In the genomic region with DNA sequence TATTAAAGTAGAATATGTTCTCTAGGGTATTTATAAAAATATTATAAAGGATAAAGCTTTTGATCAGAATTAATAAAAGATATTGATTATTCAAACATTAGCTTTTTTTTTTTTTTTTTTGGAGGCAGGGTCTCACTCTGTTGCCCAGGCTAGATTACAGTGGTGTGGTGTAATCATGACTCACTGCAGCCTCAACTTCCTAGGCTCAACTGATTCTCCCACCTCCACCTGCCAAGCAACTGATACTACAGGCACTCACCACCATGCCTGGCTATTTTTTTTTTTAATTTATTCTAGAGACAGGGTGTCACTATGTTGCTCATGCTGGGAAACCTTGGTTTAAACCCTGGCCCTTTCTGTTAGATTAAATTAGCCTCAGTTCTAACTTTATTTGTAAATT, we compare ENCODE assay signal across 1 cellular context.
TF ChIP-seq lines count a peak whose summit lies in the region.

No MANE protein-coding gene starts in this region.

TF ChIP-seq in GM23338, 12 proteins besides CTCF, POLR2A, EP300 and RAD21 (continued from another document):
- TF ChIP-seq EZH2 (IDR thresholded peaks at IDR 0.05; ENCODE audit: low read depth, unreplicated experiment) = no peak
- TF ChIP-seq, protein P1, sequence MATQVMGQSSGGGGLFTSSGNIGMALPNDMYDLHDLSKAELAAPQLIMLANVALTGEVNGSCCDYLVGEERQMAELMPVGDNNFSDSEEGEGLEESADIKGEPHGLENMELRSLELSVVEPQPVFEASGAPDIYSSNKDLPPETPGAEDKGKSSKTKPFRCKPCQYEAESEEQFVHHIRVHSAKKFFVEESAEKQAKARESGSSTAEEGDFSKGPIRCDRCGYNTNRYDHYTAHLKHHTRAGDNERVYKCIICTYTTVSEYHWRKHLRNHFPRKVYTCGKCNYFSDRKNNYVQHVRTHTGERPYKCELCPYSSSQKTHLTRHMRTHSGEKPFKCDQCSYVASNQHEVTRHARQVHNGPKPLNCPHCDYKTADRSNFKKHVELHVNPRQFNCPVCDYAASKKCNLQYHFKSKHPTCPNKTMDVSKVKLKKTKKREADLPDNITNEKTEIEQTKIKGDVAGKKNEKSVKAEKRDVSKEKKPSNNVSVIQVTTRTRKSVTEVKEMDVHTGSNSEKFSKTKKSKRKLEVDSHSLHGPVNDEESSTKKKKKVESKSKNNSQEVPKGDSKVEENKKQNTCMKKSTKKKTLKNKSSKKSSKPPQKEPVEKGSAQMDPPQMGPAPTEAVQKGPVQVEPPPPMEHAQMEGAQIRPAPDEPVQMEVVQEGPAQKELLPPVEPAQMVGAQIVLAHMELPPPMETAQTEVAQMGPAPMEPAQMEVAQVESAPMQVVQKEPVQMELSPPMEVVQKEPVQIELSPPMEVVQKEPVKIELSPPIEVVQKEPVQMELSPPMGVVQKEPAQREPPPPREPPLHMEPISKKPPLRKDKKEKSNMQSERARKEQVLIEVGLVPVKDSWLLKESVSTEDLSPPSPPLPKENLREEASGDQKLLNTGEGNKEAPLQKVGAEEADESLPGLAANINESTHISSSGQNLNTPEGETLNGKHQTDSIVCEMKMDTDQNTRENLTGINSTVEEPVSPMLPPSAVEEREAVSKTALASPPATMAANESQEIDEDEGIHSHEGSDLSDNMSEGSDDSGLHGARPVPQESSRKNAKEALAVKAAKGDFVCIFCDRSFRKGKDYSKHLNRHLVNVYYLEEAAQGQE (IDR thresholded peaks at IDR 0.05; ENCODE audit: unreplicated experiment) = no peak
- no peak for TF ChIP-seq NANOG (IDR thresholded peaks at IDR 0.05; ENCODE audit: borderline replicate concordance)
